ENCODE assay signal across 1 cellular context in the genomic region with DNA sequence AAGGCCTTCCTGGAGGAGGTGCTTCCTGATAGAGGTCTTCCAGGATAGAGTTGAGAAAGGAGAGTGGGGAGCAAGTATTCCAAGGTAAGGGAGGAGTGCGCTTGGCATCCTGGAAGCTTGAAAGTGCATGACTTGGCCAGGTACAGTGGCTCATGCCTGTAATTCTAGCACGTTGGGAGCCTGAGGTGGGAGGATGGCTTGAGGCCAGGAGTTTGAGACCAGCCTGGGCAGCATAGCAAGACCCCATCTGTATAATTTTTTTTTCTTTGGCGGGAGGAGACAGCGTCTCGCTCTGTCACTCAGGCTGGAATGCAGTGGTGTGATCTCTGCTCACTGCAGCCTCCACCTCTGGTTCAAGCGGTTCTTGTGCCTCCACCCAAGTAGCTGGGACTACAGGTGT.
TF ChIP-seq lines count a peak whose summit lies in the region.

No MANE protein-coding gene starts in this region.

TF ChIP-seq in IMR-90, 13 proteins besides CTCF, POLR2A, EP300 and RAD21 (continued from another document):
- TF ChIP-seq CEBPB (IDR thresholded peaks at IDR 0.05; ENCODE audit: low read depth, low read length) (no peak), RCOR1 (IDR thresholded peaks at IDR 0.05; ENCODE audit: insufficient replicate concordance, low read length) (no peak), MXI1 (IDR thresholded peaks at IDR 0.05; ENCODE audit: borderline replicate concordance, low read depth, low read length) (no peak), RFX5 (IDR thresholded peaks at IDR 0.05; ENCODE audit: low read depth, low read length) (no peak), FOS (IDR thresholded peaks at IDR 0.05; ENCODE audit: low read depth, low read length) (no peak), BHLHE40 (IDR thresholded peaks at IDR 0.05; ENCODE audit: low read depth, low read length) (no peak), NFE2L2 (IDR thresholded peaks at IDR 0.05; ENCODE audit: low read depth, low read length) (no peak), CHD1 (IDR thresholded peaks at IDR 0.05; ENCODE audit: low read depth, low read length) (no peak), MAFK (IDR thresholded peaks at IDR 0.05; ENCODE audit: low read depth, low read length) (no peak), SMC3 (IDR thresholded peaks at IDR 0.05; ENCODE audit: low read depth, low read length) (no peak)
- TF ChIP-seq, protein P1, sequence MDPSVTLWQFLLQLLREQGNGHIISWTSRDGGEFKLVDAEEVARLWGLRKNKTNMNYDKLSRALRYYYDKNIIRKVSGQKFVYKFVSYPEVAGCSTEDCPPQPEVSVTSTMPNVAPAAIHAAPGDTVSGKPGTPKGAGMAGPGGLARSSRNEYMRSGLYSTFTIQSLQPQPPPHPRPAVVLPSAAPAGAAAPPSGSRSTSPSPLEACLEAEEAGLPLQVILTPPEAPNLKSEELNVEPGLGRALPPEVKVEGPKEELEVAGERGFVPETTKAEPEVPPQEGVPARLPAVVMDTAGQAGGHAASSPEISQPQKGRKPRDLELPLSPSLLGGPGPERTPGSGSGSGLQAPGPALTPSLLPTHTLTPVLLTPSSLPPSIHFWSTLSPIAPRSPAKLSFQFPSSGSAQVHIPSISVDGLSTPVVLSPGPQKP (IDR thresholded peaks at IDR 0.05; ENCODE audit: borderline replicate concordance, low read depth, low read length) = no peak
- TF ChIP-seq, protein P2, sequence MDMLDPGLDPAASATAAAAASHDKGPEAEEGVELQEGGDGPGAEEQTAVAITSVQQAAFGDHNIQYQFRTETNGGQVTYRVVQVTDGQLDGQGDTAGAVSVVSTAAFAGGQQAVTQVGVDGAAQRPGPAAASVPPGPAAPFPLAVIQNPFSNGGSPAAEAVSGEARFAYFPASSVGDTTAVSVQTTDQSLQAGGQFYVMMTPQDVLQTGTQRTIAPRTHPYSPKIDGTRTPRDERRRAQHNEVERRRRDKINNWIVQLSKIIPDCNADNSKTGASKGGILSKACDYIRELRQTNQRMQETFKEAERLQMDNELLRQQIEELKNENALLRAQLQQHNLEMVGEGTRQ (IDR thresholded peaks at IDR 0.05; ENCODE audit: low read depth, low read length) = no peak
